In the genomic region with DNA sequence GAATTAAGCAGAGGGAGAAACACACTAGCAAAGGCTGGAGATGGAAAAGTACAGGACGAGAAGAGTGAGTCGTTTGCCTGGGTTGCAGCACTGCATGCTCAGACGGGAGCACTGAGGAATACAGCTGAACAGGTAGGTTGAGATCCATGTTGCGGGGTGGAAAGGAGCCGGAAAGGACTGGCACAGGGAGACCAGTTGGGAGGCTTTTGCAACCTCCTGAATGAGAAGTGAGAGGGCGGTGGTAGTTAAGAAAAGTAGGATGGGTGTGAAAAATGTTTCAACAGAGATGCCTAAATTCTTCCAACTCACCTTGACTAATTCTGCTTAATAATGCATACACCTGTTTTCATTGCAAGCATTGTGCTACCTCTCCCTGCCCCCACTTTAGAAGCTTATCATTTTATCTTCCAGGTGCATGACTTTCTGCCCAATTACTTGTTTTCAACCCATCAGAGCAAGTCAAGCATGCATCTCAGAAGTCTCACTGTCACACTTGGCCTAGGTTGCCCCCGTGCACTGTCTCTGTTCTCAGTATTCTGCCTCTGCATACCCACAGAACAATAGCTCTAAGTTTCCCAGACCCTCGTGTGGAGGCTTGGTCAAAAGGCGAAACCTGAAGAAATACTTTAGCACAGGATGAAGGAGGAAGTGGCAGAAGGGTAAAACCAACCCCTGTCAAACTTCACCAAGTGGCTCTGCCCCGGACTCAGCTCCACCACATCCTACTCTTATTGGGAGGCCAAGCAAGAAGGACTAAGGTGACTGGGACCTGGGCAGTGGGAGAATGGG, we compare ENCODE assay signal across 15 cellular contexts.
DNase-seq lines count a peak whose midpoint lies in the region; ATAC-seq lines count a peak whose summit lies in the region.
"Had no signal": no experiment of that assay in that cellular context is flagged by ENCODE, and none has a peak within 500 bp of the region (broad histone marks: within the 10 kb centered on the region; RNA-seq: fewer than 3 reads in every experiment).

No MANE protein-coding gene starts in this region.

- peaks cover 2% of the 10 kb centered on the region for H3K27me3 Mint-ChIP-seq in activated CD8-positive, alpha-beta T cell treated with anti-CD3 and anti-CD28 coated beads, Interleukin-2, amount 10 ng/mL, durations not matched to agents 7 days and 5 days (ENCODE audit: low read depth)
- no peaks in the 10 kb centered on the region for H3K27me3 Mint-ChIP-seq in natural killer cell treated with Interleukin-12 subunit alpha and Interleukin-12 subunit beta and Interleukin-15 and Interleukin-18, amount 100 ng/mL, for 72 hours

- peaks cover 17% of the 10 kb centered on the region for H3K4me1 Mint-ChIP-seq in activated CD8-positive, alpha-beta T cell treated with anti-CD3 and anti-CD28 coated beads, Interleukin-2, amount 10 ng/mL, durations not matched to agents 7 days and 5 days (ENCODE audit: low read depth)
- H3K4me1 Mint-ChIP-seq in natural killer cell treated with Interleukin-12 subunit alpha and Interleukin-12 subunit beta and Interleukin-15 and Interleukin-18, amount 100 ng/mL, for 72 hours (ENCODE audit: low read depth in 2 of 2): peaks cover 10 to 23% of the 10 kb centered on the region in 2 donors

- ATAC-seq in activated CD8-positive, alpha-beta T cell treated with anti-CD3 and anti-CD28 coated beads, Interleukin-2, amount 10 ng/mL, durations not matched to agents 7 days and 5 days: peak; percentile 81
- peak; percentile 72 to 79 for ATAC-seq in natural killer cell treated with Interleukin-12 subunit alpha and Interleukin-12 subunit beta and Interleukin-15 and Interleukin-18, amount 100 ng/mL, for 72 hours
- ATAC-seq: CD8-positive, alpha-beta T cell had no signal

- H3K27ac Mint-ChIP-seq in activated CD8-positive, alpha-beta T cell treated with anti-CD3 and anti-CD28 coated beads, Interleukin-2, amount 10 ng/mL, durations not matched to agents 7 days and 5 days: no peak overlapping the region
- no peak overlapping the region for H3K27ac Mint-ChIP-seq in natural killer cell treated with Interleukin-12 subunit alpha and Interleukin-12 subunit beta and Interleukin-15 and Interleukin-18, amount 100 ng/mL, for 72 hours
- H3K27ac Mint-ChIP-seq: CD8-positive, alpha-beta T cell had no signal

- H3K36me3 Mint-ChIP-seq in activated CD8-positive, alpha-beta T cell treated with anti-CD3 and anti-CD28 coated beads, Interleukin-2, amount 10 ng/mL, durations not matched to agents 7 days and 5 days (ENCODE audit: low read depth): no peaks in the 10 kb centered on the region
- H3K36me3 Mint-ChIP-seq in natural killer cell treated with Interleukin-12 subunit alpha and Interleukin-12 subunit beta and Interleukin-15 and Interleukin-18, amount 100 ng/mL, for 72 hours: no peaks in the 10 kb centered on the region
- H3K36me3 Mint-ChIP-seq: CD8-positive, alpha-beta T cell had no signal

- CTCF ChIA-PET in activated CD8-positive, alpha-beta T cell treated with anti-CD3 and anti-CD28 coated beads, Interleukin-2, amount 10 ng/mL, durations not matched to agents 7 days and 5 days (lab: Charles Lee): interaction anchor here (0.8 to 2.1 kb wide), 9 partner anchors 9 to 1010 kb away, joined by 3 to 7 read pairs (median 4); no protein-coding TSS in a partner anchor

- POLR2A ChIA-PET in activated CD8-positive, alpha-beta T cell treated with anti-CD3 and anti-CD28 coated beads, Interleukin-2, amount 10 ng/mL, durations not matched to agents 7 days and 5 days (lab: Charles Lee): interaction anchor here (0.5 to 1.9 kb wide), 6 partner anchors 9 to 199 kb away, joined by 3 to 6 read pairs (median 4); a partner anchor contains a TSS

- peak overlapping the region; percentile 26 for H3K27ac ChIP-seq in KOPT-K1 (ENCODE audit: low read depth, low read length, poor library complexity, severe bottlenecking)
- H3K27ac ChIP-seq: left ventricle myocardium inferior had no signal

- no peaks in the 10 kb centered on the region for H3K9me3 ChIP-seq in KOPT-K1 (ENCODE audit: insufficient read depth, low read length, poor library complexity, severe bottlenecking)
- H3K9me3 ChIP-seq: left ventricle myocardium inferior had no signal

- no peaks in the 10 kb centered on the region for H3K9me3 Mint-ChIP-seq in activated CD8-positive, alpha-beta T cell treated with anti-CD3 and anti-CD28 coated beads, Interleukin-2, amount 10 ng/mL, durations not matched to agents 7 days and 5 days (ENCODE audit: insufficient read depth)
- H3K9me3 Mint-ChIP-seq in natural killer cell treated with Interleukin-12 subunit alpha and Interleukin-12 subunit beta and Interleukin-15 and Interleukin-18, amount 100 ng/mL, for 72 hours: no peaks in the 10 kb centered on the region
- H3K9me3 Mint-ChIP-seq: CD8-positive, alpha-beta T cell had no signal

- H3K36me3 ChIP-seq in KOPT-K1 (ENCODE audit: insufficient read depth, low read length): no peaks in the 10 kb centered on the region
- H3K36me3 ChIP-seq: left ventricle myocardium inferior had no signal

- H3K4me3 Mint-ChIP-seq in activated CD8-positive, alpha-beta T cell treated with anti-CD3 and anti-CD28 coated beads, Interleukin-2, amount 10 ng/mL, durations not matched to agents 7 days and 5 days: no peak overlapping the region
- no peak overlapping the region for H3K4me3 Mint-ChIP-seq in natural killer cell treated with Interleukin-12 subunit alpha and Interleukin-12 subunit beta and Interleukin-15 and Interleukin-18, amount 100 ng/mL, for 72 hours
- H3K4me3 Mint-ChIP-seq: CD8-positive, alpha-beta T cell had no signal

- DNase-seq in NOMO-1 treated with DMSO at 0.1 percent for 48 hours (lab: John Stamatoyannopoulos, UW; ENCODE audit: unreplicated experiment) (peak; percentile 47), NOMO-1 treated with dmso at 0.1 percent for 144 hours (lab: John Stamatoyannopoulos, UW; ENCODE audit: unreplicated experiment) (no peak), cortex of kidney (lab: John Stamatoyannopoulos, UW) (no peak), NCI-H1105 treated with DMSO at 0.1 percent for 48 hours (lab: John Stamatoyannopoulos, UW) (no peak)
- DNase-seq in activated CD8-positive, alpha-beta T cell treated with anti-CD3 and anti-CD28 coated beads, Interleukin-2, amount 10 ng/mL, durations not matched to agents 7 days and 5 days: peak; percentile 41
- DNase-seq in natural killer cell treated with Interleukin-12 subunit alpha and Interleukin-12 subunit beta and Interleukin-15 and Interleukin-18, amount 100 ng/mL, for 72 hours (ENCODE audit: low spot score): no peak
- DNase-seq in activated naive CD4-positive, alpha-beta T cell treated with Interleukin-2 at 50 U/mL for 16 hours: no peak
- DNase-seq: activated CD8-positive, alpha-beta memory T cell treated with anti-CD3 and anti-CD28 coated beads for 24 hours; activated effector memory CD4-positive, alpha-beta T cell treated with anti-CD3 and anti-CD28 coated beads, Interleukin-2, amount 50 U/mL, for 16 hours; aorta; CD8-positive, alpha-beta T cell; KG1; left ventricle myocardium inferior; posterior cingulate gyrus had no signal

Comparison
In these comparisons a context has a peak if more than half of its experiments do, and no peak if none do; other contexts are left out.
1. DNase-seq: peak in NOMO-1 treated with DMSO at 0.1 percent for 48 hours (single experiment) and activated CD8-positive, alpha-beta T cell treated with anti-CD3 and anti-CD28 coated beads, Interleukin-2, amount 10 ng/mL, durations not matched to agents 7 days and 5 days (single experiment); none in NOMO-1 treated with dmso at 0.1 percent for 144 hours (single experiment), natural killer cell treated with Interleukin-12 subunit alpha and Interleukin-12 subunit beta and Interleukin-15 and Interleukin-18, amount 100 ng/mL, for 72 hours (single experiment), activated naive CD4-positive, alpha-beta T cell treated with Interleukin-2 at 50 U/mL for 16 hours (single experiment), cortex of kidney (single experiment) and NCI-H1105 treated with DMSO at 0.1 percent for 48 hours (single experiment).